ENCODE assay signal across 8 cellular contexts in genomic region chr15:62482715-62483429, GRCh38.
A peak's percentile ranks its signal among the peaks of the same experiment; 100 is the strongest.
DNase-seq lines count a peak whose midpoint lies in the region; ATAC-seq, FAIRE-seq and TF ChIP-seq lines count a peak whose summit lies in the region.

No MANE protein-coding gene starts in this region.

- peak; percentile 51 for DNase-seq in BE2C
- DNase-seq in GM19239 (ENCODE audit: insufficient read length, low spot score): peak; percentile 31
- DNase-seq in Jurkat, Clone E6-1 (ENCODE audit: low read depth, low spot score): peak; percentile 42
- peak; percentile 29 for DNase-seq in amniotic epithelial cell (ENCODE audit: low read depth)
- DNase-seq in cerebellar nuclear complex (lab: John Stamatoyannopoulos, UW): no peak
- DNase-seq in NCI-H1436 (lab: John Stamatoyannopoulos, UW): no peak
- no peak for DNase-seq in left lung

- H3K27ac Mint-ChIP-seq in nephron: peak overlapping the region; percentile 3 to 79 (median 66)

- H3K36me3 ChIP-seq in BE2C: no peaks in the 10 kb centered on the region
- H3K36me3 ChIP-seq in left lung: no peaks in the 10 kb centered on the region

- H3K4me1 Mint-ChIP-seq in nephron: peaks cover 63% of the 10 kb centered on the region

- no peak for ATAC-seq in left lung

- no peaks in the 10 kb centered on the region for H3K27me3 ChIP-seq in BE2C
- H3K27me3 ChIP-seq in left lung: no peaks in the 10 kb centered on the region

- no peaks in the 10 kb centered on the region for H3K9me3 Mint-ChIP-seq in nephron

- H3K36me3 Mint-ChIP-seq in nephron (ENCODE audit: low read depth): no peaks in the 10 kb centered on the region

- H3K9me3 ChIP-seq in BE2C (no peaks in the 10 kb centered on the region), left lung (no peaks in the 10 kb centered on the region)

- no peaks in the 10 kb centered on the region for H3K27me3 Mint-ChIP-seq in nephron (ENCODE audit: low read depth)

- H3K27ac ChIP-seq in left lung: no peak overlapping the region

- H3K4me1 ChIP-seq in BE2C (peaks cover 16% of the 10 kb centered on the region), left lung (no peaks in the 10 kb centered on the region)

- peak; percentile 21 for FAIRE-seq in GM19239 (lab: Jason Lieb, UNC)

- H3K4me3 ChIP-seq in BE2C (ENCODE audit: low read depth, low read length): no peak overlapping the region
- no peak overlapping the region for H3K4me3 ChIP-seq in Jurkat, Clone E6-1 (ENCODE audit: low read length)
- no peak overlapping the region for H3K4me3 ChIP-seq in left lung

- peak; percentile 57 for TF ChIP-seq CTCF in BE2C (IDR thresholded peaks at IDR 0.05; ENCODE audit: low read depth, low read length)
- no peak for TF ChIP-seq CTCF in nephron (IDR thresholded peaks at IDR 0.05; ENCODE audit: unreplicated experiment in 3 of 3)
- TF ChIP-seq CTCF in left lung (IDR thresholded peaks at IDR 0.05): no peak

- intact Hi-C loops in left lung (cut with DNase I): no loop called here

- no peak overlapping the region for H3K4me3 Mint-ChIP-seq in nephron

Comparison
In these comparisons a context has a peak if more than half of its experiments do, and no peak if none do; other contexts are left out.
1. DNase-seq: peak in BE2C (single experiment), GM19239 (single experiment), Jurkat, Clone E6-1 (single experiment) and amniotic epithelial cell (single experiment); none in cerebellar nuclear complex (0 of 2), NCI-H1436 (single experiment) and left lung (0 of 2).